ENCODE assay signal across 14 cellular contexts in genomic region chr5:56168066-56168478, GRCh38.
DNase-seq lines count a peak whose midpoint lies in the region; ATAC-seq and TF ChIP-seq lines count a peak whose summit lies in the region.
"Had no signal": no experiment of that assay in that cellular context is flagged by ENCODE, and none has a peak within 500 bp of the region (broad histone marks: within the 10 kb centered on the region; RNA-seq: fewer than 3 reads in every experiment).

No MANE protein-coding gene starts in this region.

- no peak for ATAC-seq in HG02759 (IDR thresholded peaks at IDR 0.05; ENCODE audit: unreplicated experiment)
- no peak for ATAC-seq in GM18498 (IDR thresholded peaks at IDR 0.05; ENCODE audit: unreplicated experiment)
- ATAC-seq: left ventricle myocardium superior had no signal

- WGBS in testis, 2 donors: 92 to 94% methylated on average over 8 of the region's 8 CpGs

- TF ChIP-seq CTCF in testis (IDR thresholded peaks at IDR 0.05): no peak

- H3K36me3 Mint-ChIP-seq in activated CD4-positive, alpha-beta memory T cell treated with anti-CD3 and anti-CD28 coated beads, Interleukin-2, amount 10 ng/mL, durations not matched to agents 7 days and 5 days (ENCODE audit: low read depth): no peaks in the 10 kb centered on the region
- H3K36me3 Mint-ChIP-seq: IgD-negative memory B cell; naive thymus-derived CD8-positive, alpha-beta T cell had no signal

- CTCF ChIA-PET in activated CD4-positive, alpha-beta memory T cell treated with anti-CD3 and anti-CD28 coated beads, Interleukin-2, amount 10 ng/mL, durations not matched to agents 7 days and 5 days (lab: Charles Lee): interaction anchor here (0.5 kb wide), 1 partner anchor 155 kb away, joined by 3 read pairs; no protein-coding TSS in a partner anchor

- H3K27ac Mint-ChIP-seq in activated CD4-positive, alpha-beta memory T cell treated with anti-CD3 and anti-CD28 coated beads, Interleukin-2, amount 10 ng/mL, durations not matched to agents 7 days and 5 days: no peak overlapping the region
- H3K27ac Mint-ChIP-seq: IgD-negative memory B cell had no signal

- POLR2A ChIA-PET in activated CD4-positive, alpha-beta memory T cell treated with anti-CD3 and anti-CD28 coated beads, Interleukin-2, amount 10 ng/mL, durations not matched to agents 7 days and 5 days (lab: Charles Lee): interaction anchor here (1.0 kb wide), 2 partner anchors 10 to 221 kb away, joined by 3 read pairs; no protein-coding TSS in a partner anchor

- H3K27me3 ChIP-seq in MG63 (no peaks in the 10 kb centered on the region), testis (no peaks in the 10 kb centered on the region)

- H3K4me3 Mint-ChIP-seq in activated CD4-positive, alpha-beta memory T cell treated with anti-CD3 and anti-CD28 coated beads, Interleukin-2, amount 10 ng/mL, durations not matched to agents 7 days and 5 days: peak overlapping the region; percentile 49
- H3K4me3 Mint-ChIP-seq: IgD-negative memory B cell; naive thymus-derived CD8-positive, alpha-beta T cell had no signal

- no peak for TF ChIP-seq POLR2A in testis (IDR thresholded peaks at IDR 0.05)

- no peaks in the 10 kb centered on the region for H3K9me3 Mint-ChIP-seq in activated CD4-positive, alpha-beta memory T cell treated with anti-CD3 and anti-CD28 coated beads, Interleukin-2, amount 10 ng/mL, durations not matched to agents 7 days and 5 days
- H3K9me3 Mint-ChIP-seq: IgD-negative memory B cell; naive thymus-derived CD8-positive, alpha-beta T cell had no signal

- DNase-seq in Caki2 (ENCODE audit: low read depth) (peak; percentile 29), MG63 (peak; percentile 43), iris pigment epithelial cell (ENCODE audit: low read depth) (peak; percentile 93), testis (no peak), NCI-H2227 (lab: John Stamatoyannopoulos, UW; ENCODE audit: unreplicated experiment) (no peak)
- DNase-seq in activated CD4-positive, alpha-beta memory T cell treated with anti-CD3 and anti-CD28 coated beads, Interleukin-2, amount 10 ng/mL, durations not matched to agents 7 days and 5 days: no peak
- DNase-seq: left ventricle myocardium superior; naive thymus-derived CD8-positive, alpha-beta T cell; NCI-H146; retina; stimulated activated CD4-positive, alpha-beta T cell treated with anti-CD3 and anti-CD28 coated beads, Interleukin-4, amount 100 ng/mL, for 24 hours had no signal

- peaks cover 13% of the 10 kb centered on the region for H3K4me1 ChIP-seq in testis

- H3K4me3 ChIP-seq in MG63 (no peak overlapping the region), testis (no peak overlapping the region)

- peaks cover 26% of the 10 kb centered on the region for H3K4me1 Mint-ChIP-seq in activated CD4-positive, alpha-beta memory T cell treated with anti-CD3 and anti-CD28 coated beads, Interleukin-2, amount 10 ng/mL, durations not matched to agents 7 days and 5 days
- H3K4me1 Mint-ChIP-seq: IgD-negative memory B cell had no signal

- in situ Hi-C loops in Caki2 (cut with HindIII; ENCODE audit: low pct_unique_long_range_greater_than_20kb, low sequenced_read_pairs): no loop called here

- H3K27me3 Mint-ChIP-seq in activated CD4-positive, alpha-beta memory T cell treated with anti-CD3 and anti-CD28 coated beads, Interleukin-2, amount 10 ng/mL, durations not matched to agents 7 days and 5 days: peaks cover 6% of the 10 kb centered on the region
- H3K27me3 Mint-ChIP-seq: naive thymus-derived CD8-positive, alpha-beta T cell had no signal

- intact Hi-C loops in testis (cut with DNase I; ENCODE audit: low total_unique reads): no loop called here

- H3K9me3 ChIP-seq in MG63 (peaks cover 7% of the 10 kb centered on the region; the same call in 1 of the 2 replicates), testis (no peaks in the 10 kb centered on the region)

- no peak overlapping the region for H3K27ac ChIP-seq in testis

- H3K36me3 ChIP-seq in MG63: no peaks in the 10 kb centered on the region
- H3K36me3 ChIP-seq in testis (ENCODE audit: low read depth, missing control alignments): no peaks in the 10 kb centered on the region

Comparison
In these comparisons a context has a peak if more than half of its experiments do, and no peak if none do; other contexts are left out.
1. DNase-seq: peak in Caki2 (single experiment), MG63 (single experiment) and iris pigment epithelial cell (single experiment); none in activated CD4-positive, alpha-beta memory T cell treated with anti-CD3 and anti-CD28 coated beads, Interleukin-2, amount 10 ng/mL, durations not matched to agents 7 days and 5 days (single experiment), testis (single experiment) and NCI-H2227 (single experiment).